Comparison of ENCODE assay signal across 34 cellular contexts in the genomic region with DNA sequence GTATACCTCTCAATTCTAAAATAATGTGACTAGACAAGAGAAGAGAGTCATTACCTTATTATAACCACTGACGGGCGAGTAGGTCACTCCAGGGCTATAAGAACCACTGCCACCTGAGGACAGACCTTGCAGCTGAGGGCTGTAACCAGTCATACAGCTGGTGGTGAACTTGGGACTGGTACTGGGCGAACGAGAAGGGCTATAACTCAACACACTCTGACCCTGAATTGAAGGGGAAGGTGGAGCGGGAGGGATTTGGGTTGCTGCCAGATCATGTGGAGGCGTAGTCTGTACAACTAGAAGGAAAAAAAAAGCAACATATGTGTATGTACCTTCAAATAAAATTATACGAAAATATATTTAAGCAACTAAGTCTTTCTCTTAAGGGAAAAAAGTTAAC. TPM values are rescaled to one million over a fixed set of nuclear protein-coding genes. Genes with fewer than 3 reads are reported as not detected.
DNase-seq lines count a peak whose midpoint lies in the region; ATAC-seq lines count a peak whose summit lies in the region.
"Had no signal": no experiment of that assay in that cellular context is flagged by ENCODE, and none has a peak within 500 bp of the region (broad histone marks: within the 10 kb centered on the region; RNA-seq: fewer than 3 reads in every experiment).

No MANE protein-coding gene starts in this region.

- no peak for DNase-seq in activated T-cell treated with anti-CD3 and anti-CD28 coated beads, Interleukin-2, amount 50 U/mL, for 72 hours
- DNase-seq in activated T-cell treated with anti-CD3 and anti-CD28 coated beads, Interleukin-2, amount 50 U/mL, for 24 hours: no peak
- no peak for DNase-seq in activated T-helper 1 cell treated with anti-CD3 and anti-CD28 coated beads, Interleukin-12 subunit alpha, Interleukin-12 subunit beta, Interleukin-2, Interleukin-4 antibody, amounts not matched to agents 30 ng/mL and 10 ng/mL and 1 ng/mL, durations not matched to agents 14 hours and 24 hours and 36 hours (ENCODE audit: low spot score)
- DNase-seq in NCI-H2171 treated with DMSO at 0.1 percent for 48 hours (lab: John Stamatoyannopoulos, UW): no peak
- DNase-seq in HuH-7 (ENCODE audit: low spot score): no peak
- DNase-seq in DMS79 treated with DMSO at 0.1 percent for 48 hours (lab: John Stamatoyannopoulos, UW): no peak
- DNase-seq: activated CD8-positive, alpha-beta memory T cell treated with anti-CD3 and anti-CD28 coated beads for 24 hours; activated gamma-delta T cell treated with Interleukin-2 at 50 U/mL for 16 hours; activated naive CD8-positive, alpha-beta T cell treated with anti-CD3 and anti-CD28 coated beads, Interleukin-2, amount 50 U/mL, for 24 hours; activated T-cell treated with anti-CD3 and anti-CD28 coated beads, Interleukin-2, amount 50 U/mL, for 1 hour; AML-193; caudate nucleus; CD4-positive, alpha-beta memory T cell; DMS153; endodermal cell; foreskin fibroblast; H9; KBM-7; left ventricle myocardium superior; naive thymus-derived CD4-positive, alpha-beta T cell; NCI-H1092 treated with DMSO at 0.1 percent for 48 hours; NCI-H2029; NCI-H345; NCI-H748 treated with DMSO at 0.1 percent for 48 hours; stimulated activated naive CD4-positive, alpha-beta T cell treated with Interleukin-2 at 50 U/mL for 16 hours had no signal

- H3K27ac ChIP-seq in mucosa of rectum (ENCODE audit: low read depth in 2 of 2, low read length in 2 of 2): peak overlapping the region; percentile 53 to 64
- H3K27ac ChIP-seq: esophagus muscularis mucosa, suprapubic skin had no signal

- no peaks in the 10 kb centered on the region for H3K9me3 Mint-ChIP-seq in activated T-cell treated with anti-CD3 and anti-CD28 coated beads, Interleukin-2, amount 50 U/mL, for 72 hours
- H3K9me3 Mint-ChIP-seq in activated T-cell treated with anti-CD3 and anti-CD28 coated beads, Interleukin-2, amount 50 U/mL, for 24 hours: no peaks in the 10 kb centered on the region
- H3K9me3 Mint-ChIP-seq in activated T-helper 1 cell treated with anti-CD3 and anti-CD28 coated beads, Interleukin-12 subunit alpha, Interleukin-12 subunit beta, Interleukin-2, Interleukin-4 antibody, amounts not matched to agents 30 ng/mL and 10 ng/mL and 1 ng/mL, durations not matched to agents 14 hours and 24 hours and 36 hours: no peaks in the 10 kb centered on the region
- H3K9me3 Mint-ChIP-seq: activated naive CD8-positive, alpha-beta T cell treated with anti-CD3 and anti-CD28 coated beads, Interleukin-2, amount 50 U/mL, for 24 hours; endodermal cell; naive thymus-derived CD4-positive, alpha-beta T cell; T-helper 2 cell treated with Interferon-gamma antibody and Interleukin-4, amounts not matched to agents 5 μg/mL and 100 μg/mL, for 36 hours had no signal

- intact Hi-C loops in activated T-helper 1 cell treated with anti-CD3 and anti-CD28 coated beads, Interleukin-12 subunit alpha, Interleukin-12 subunit beta, Interleukin-2, Interleukin-4 antibody, amounts not matched to agents 30 ng/mL and 10 ng/mL and 1 ng/mL, durations not matched to agents 14 hours and 24 hours and 36 hours (cut with micrococcal nuclease): loop anchor here (10.0 kb wide), 1 partner anchor 1123 kb away; a partner anchor contains a TSS

- H3K9ac ChIP-seq in mucosa of rectum (ENCODE audit: low read depth in 1 of 2, low read length in 2 of 2): no peak overlapping the region

- H3K36me3 Mint-ChIP-seq in activated T-cell treated with anti-CD3 and anti-CD28 coated beads, Interleukin-2, amount 50 U/mL, for 72 hours (ENCODE audit: insufficient read depth in 2 of 2): peaks cover 21 to 45% of the 10 kb centered on the region in 2 donors
- peaks cover 80% of the 10 kb centered on the region for H3K36me3 Mint-ChIP-seq in activated T-cell treated with anti-CD3 and anti-CD28 coated beads, Interleukin-2, amount 50 U/mL, for 24 hours (ENCODE audit: low read depth)
- H3K36me3 Mint-ChIP-seq in activated T-helper 1 cell treated with anti-CD3 and anti-CD28 coated beads, Interleukin-12 subunit alpha, Interleukin-12 subunit beta, Interleukin-2, Interleukin-4 antibody, amounts not matched to agents 30 ng/mL and 10 ng/mL and 1 ng/mL, durations not matched to agents 14 hours and 24 hours and 36 hours (ENCODE audit: low read depth): peaks cover 43% of the 10 kb centered on the region

- peaks cover 12 to 21% of the 10 kb centered on the region in 2 donors for H3K36me3 ChIP-seq in mucosa of rectum (ENCODE audit: control insufficient read depth in 2 of 2, insufficient read depth in 2 of 2, low read length in 2 of 2)

- peak overlapping the region; percentile 48 for H3K27ac Mint-ChIP-seq in activated T-cell treated with anti-CD3 and anti-CD28 coated beads, Interleukin-2, amount 50 U/mL, for 72 hours
- no peak overlapping the region for H3K27ac Mint-ChIP-seq in activated T-cell treated with anti-CD3 and anti-CD28 coated beads, Interleukin-2, amount 50 U/mL, for 24 hours
- H3K27ac Mint-ChIP-seq in activated T-helper 1 cell treated with anti-CD3 and anti-CD28 coated beads, Interleukin-12 subunit alpha, Interleukin-12 subunit beta, Interleukin-2, Interleukin-4 antibody, amounts not matched to agents 30 ng/mL and 10 ng/mL and 1 ng/mL, durations not matched to agents 14 hours and 24 hours and 36 hours: peak overlapping the region; percentile 24
- H3K27ac Mint-ChIP-seq: activated naive CD8-positive, alpha-beta T cell treated with anti-CD3 and anti-CD28 coated beads, Interleukin-2, amount 50 U/mL, for 24 hours; endodermal cell; H9; naive thymus-derived CD4-positive, alpha-beta T cell; T-helper 2 cell treated with Interferon-gamma antibody and Interleukin-4, amounts not matched to agents 5 μg/mL and 100 μg/mL, for 36 hours had no signal

- no peaks in the 10 kb centered on the region for H3K27me3 Mint-ChIP-seq in activated T-cell treated with anti-CD3 and anti-CD28 coated beads, Interleukin-2, amount 50 U/mL, for 72 hours (ENCODE audit: low read depth)
- H3K27me3 Mint-ChIP-seq in activated T-cell treated with anti-CD3 and anti-CD28 coated beads, Interleukin-2, amount 50 U/mL, for 24 hours: no peaks in the 10 kb centered on the region
- no peaks in the 10 kb centered on the region for H3K27me3 Mint-ChIP-seq in activated T-helper 1 cell treated with anti-CD3 and anti-CD28 coated beads, Interleukin-12 subunit alpha, Interleukin-12 subunit beta, Interleukin-2, Interleukin-4 antibody, amounts not matched to agents 30 ng/mL and 10 ng/mL and 1 ng/mL, durations not matched to agents 14 hours and 24 hours and 36 hours (ENCODE audit: insufficient read depth)
- H3K27me3 Mint-ChIP-seq: activated naive CD8-positive, alpha-beta T cell treated with anti-CD3 and anti-CD28 coated beads, Interleukin-2, amount 50 U/mL, for 24 hours; CD4-positive, alpha-beta memory T cell; naive thymus-derived CD4-positive, alpha-beta T cell had no signal

- H3K4me1 ChIP-seq in mucosa of rectum (ENCODE audit: control insufficient read depth in 2 of 2, insufficient read depth in 2 of 2, low read length in 2 of 2): peaks cover 5 to 19% of the 10 kb centered on the region in 2 donors

- H3K9me3 ChIP-seq in mucosa of rectum (ENCODE audit: control insufficient read depth in 2 of 2, low read length in 2 of 2): no peaks in the 10 kb centered on the region
- H3K9me3 ChIP-seq: esophagus muscularis mucosa, suprapubic skin had no signal

- no peak for ATAC-seq in activated T-cell treated with anti-CD3 and anti-CD28 coated beads, Interleukin-2, amount 50 U/mL, for 72 hours (replicated peaks in 1 of 2)
- ATAC-seq: activated naive CD8-positive, alpha-beta T cell treated with anti-CD3 and anti-CD28 coated beads, Interleukin-2, amount 50 U/mL, for 24 hours; left ventricle myocardium superior; naive thymus-derived CD4-positive, alpha-beta T cell had no signal

- peaks cover 36% of the 10 kb centered on the region for H3K4me1 Mint-ChIP-seq in activated T-cell treated with anti-CD3 and anti-CD28 coated beads, Interleukin-2, amount 50 U/mL, for 72 hours (ENCODE audit: low read depth)
- H3K4me1 Mint-ChIP-seq in activated T-cell treated with anti-CD3 and anti-CD28 coated beads, Interleukin-2, amount 50 U/mL, for 24 hours (ENCODE audit: low read depth): peaks cover 42% of the 10 kb centered on the region
- peaks cover 38% of the 10 kb centered on the region for H3K4me1 Mint-ChIP-seq in activated T-helper 1 cell treated with anti-CD3 and anti-CD28 coated beads, Interleukin-12 subunit alpha, Interleukin-12 subunit beta, Interleukin-2, Interleukin-4 antibody, amounts not matched to agents 30 ng/mL and 10 ng/mL and 1 ng/mL, durations not matched to agents 14 hours and 24 hours and 36 hours (ENCODE audit: low read depth)
- H3K4me1 Mint-ChIP-seq: endodermal cell had no signal

- H3K4me3 ChIP-seq in mucosa of rectum (ENCODE audit: low read length in 2 of 2): peak overlapping the region in 1 of 2 donors; percentile 55
- H3K4me3 ChIP-seq: esophagus muscularis mucosa, suprapubic skin had no signal

- no peaks in the 10 kb centered on the region for H3K27me3 ChIP-seq in mucosa of rectum (ENCODE audit: control insufficient read depth in 2 of 2, insufficient read depth in 2 of 2, low read length in 2 of 2)
- H3K27me3 ChIP-seq: esophagus muscularis mucosa, suprapubic skin had no signal

- H3K4me3 Mint-ChIP-seq in activated T-cell treated with anti-CD3 and anti-CD28 coated beads, Interleukin-2, amount 50 U/mL, for 72 hours: no peak overlapping the region
- no peak overlapping the region for H3K4me3 Mint-ChIP-seq in activated T-cell treated with anti-CD3 and anti-CD28 coated beads, Interleukin-2, amount 50 U/mL, for 24 hours
- no peak overlapping the region for H3K4me3 Mint-ChIP-seq in activated T-helper 1 cell treated with anti-CD3 and anti-CD28 coated beads, Interleukin-12 subunit alpha, Interleukin-12 subunit beta, Interleukin-2, Interleukin-4 antibody, amounts not matched to agents 30 ng/mL and 10 ng/mL and 1 ng/mL, durations not matched to agents 14 hours and 24 hours and 36 hours
- H3K4me3 Mint-ChIP-seq: activated naive CD8-positive, alpha-beta T cell treated with anti-CD3 and anti-CD28 coated beads, Interleukin-2, amount 50 U/mL, for 24 hours; endodermal cell; H9; T-helper 2 cell treated with Interferon-gamma antibody and Interleukin-4, amounts not matched to agents 5 μg/mL and 100 μg/mL, for 36 hours had no signal

RNA-seq across cellular contexts. Expression of a gene that starts 3.4 kb away (rescaled TPM):
- 10 to 100 TPM; 46.1 to 58.2 TPM for total RNA-seq in activated T-cell treated with anti-CD3 and anti-CD28 coated beads, Interleukin-2, amount 50 U/mL, for 72 hours
- total RNA-seq in activated T-helper 1 cell treated with anti-CD3 and anti-CD28 coated beads, Interleukin-12 subunit alpha, Interleukin-12 subunit beta, Interleukin-2, Interleukin-4 antibody, amounts not matched to agents 30 ng/mL and 10 ng/mL and 1 ng/mL, durations not matched to agents 14 hours and 24 hours and 36 hours: 47.4 and 55.0 TPM in 2 replicates

RNA-seq across cellular contexts. Expression of a gene that starts 5.9 kb away (rescaled TPM):
- not detected for total RNA-seq in activated T-cell treated with anti-CD3 and anti-CD28 coated beads, Interleukin-2, amount 50 U/mL, for 72 hours
- not detected in 2 replicates for total RNA-seq in activated T-helper 1 cell treated with anti-CD3 and anti-CD28 coated beads, Interleukin-12 subunit alpha, Interleukin-12 subunit beta, Interleukin-2, Interleukin-4 antibody, amounts not matched to agents 30 ng/mL and 10 ng/mL and 1 ng/mL, durations not matched to agents 14 hours and 24 hours and 36 hours
- total RNA-seq: A673; CD4-positive, alpha-beta memory T cell; endodermal cell; esophagus muscularis mucosa; H9; HT1080; left ventricle myocardium superior; MCF 10A; naive thymus-derived CD4-positive, alpha-beta T cell; osteoblast; suprapubic skin; urinary bladder had no signal
